11 cellular contexts compared by ENCODE assay signal in the genomic region with DNA sequence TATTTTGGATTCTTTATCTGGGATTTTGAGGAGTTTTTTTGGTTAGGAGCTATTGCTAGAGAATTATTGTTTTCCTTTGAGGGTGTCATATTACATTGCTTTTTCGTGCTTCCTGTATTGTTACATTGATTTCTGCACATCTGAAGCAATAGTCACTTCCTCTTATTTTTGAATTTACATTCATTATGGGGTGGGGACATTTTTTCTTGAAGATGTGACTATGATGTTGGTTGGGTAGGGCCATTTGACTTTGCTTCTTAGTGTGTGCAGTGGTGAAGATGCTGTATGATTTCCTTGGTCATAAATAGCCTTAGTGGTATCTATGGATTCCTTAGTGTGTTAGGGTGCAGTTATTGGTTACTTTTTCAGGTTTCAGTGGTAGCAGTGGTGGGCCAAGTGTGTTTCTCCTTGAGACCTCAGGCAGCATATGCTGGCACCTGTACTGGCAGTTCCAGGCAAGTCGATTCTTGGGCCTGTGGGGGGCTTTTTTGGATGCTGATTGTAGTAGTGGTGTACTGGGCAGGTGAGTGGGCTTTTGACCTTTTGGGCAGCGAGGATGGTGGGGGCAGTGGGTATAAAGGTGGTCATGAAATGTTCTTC.
DNase-seq lines count a peak whose midpoint lies in the region; ATAC-seq and TF ChIP-seq lines count a peak whose summit lies in the region.
"Had no signal": no experiment of that assay in that cellular context is flagged by ENCODE, and none has a peak within 500 bp of the region (broad histone marks: within the 10 kb centered on the region; RNA-seq: fewer than 3 reads in every experiment).

No MANE protein-coding gene starts in this region.

- H3K9me3 ChIP-seq in A673 (ENCODE audit: low read depth, low read length, poor library complexity, severe bottlenecking) (no peaks in the 10 kb centered on the region), esophagus squamous epithelium (no peaks in the 10 kb centered on the region), SK-N-SH (no peaks in the 10 kb centered on the region)

- H3K27me3 ChIP-seq in A673 (replicated peaks; ENCODE audit: insufficient read depth, low read depth, low read length, poor library complexity) = no peaks in the 10 kb centered on the region
- H3K27me3 ChIP-seq in esophagus squamous epithelium = no peaks in the 10 kb centered on the region
- H3K27me3 ChIP-seq in SK-N-SH (ENCODE audit: insufficient read depth) = no peaks in the 10 kb centered on the region

- no peaks in the 10 kb centered on the region for H3K27me3 Mint-ChIP-seq in endothelial cell (ENCODE audit: unreplicated experiment)

- ATAC-seq in HG02970 (IDR thresholded peaks at IDR 0.05; ENCODE audit: low FRiP score, unreplicated experiment) = no peak
- no peak for ATAC-seq in GM19395 (IDR thresholded peaks at IDR 0.05; ENCODE audit: unreplicated experiment)

- H3K4me3 Mint-ChIP-seq in endothelial cell (ENCODE audit: unreplicated experiment) = no peak overlapping the region

- CTCF ChIA-PET in A673 (lab: Charles Lee) (no interaction called here), SK-N-SH (lab: Yijun Ruan, JAX) (interaction anchor here (1.4 to 1.5 kb wide), 2 partner anchors 8 to 128 kb away, joined by 3 read pairs; no protein-coding TSS in a partner anchor)

- DNase-seq in A673 (ENCODE audit: low spot score) (peak; percentile 15), HCEC 1CT (peak; percentile 24), SKM-1 treated with dmso at 0.1 percent for 144 hours (lab: John Stamatoyannopoulos, UW; ENCODE audit: unreplicated experiment) (peak; percentile 79), endothelial cell (ENCODE audit: low spot score) (no peak), esophagus squamous epithelium (lab: John Stamatoyannopoulos, UW) (no peak), SK-N-SH (no peak)
- DNase-seq: foreskin fibroblast, NCI-H1694 treated with DMSO at 0.1 percent for 48 hours had no signal

- peaks cover 15% of the 10 kb centered on the region for H3K4me1 Mint-ChIP-seq in endothelial cell (ENCODE audit: unreplicated experiment)

- H3K4me3 ChIP-seq in A673 (ENCODE audit: low read depth, low read length, poor library complexity, severe bottlenecking) (no peak overlapping the region), esophagus squamous epithelium (no peak overlapping the region), SK-N-SH (ENCODE audit: low read depth in 2 of 2, low read length in 1 of 2) (no peak overlapping the region)
- H3K4me3 ChIP-seq: lung had no signal

- no peak overlapping the region for H2AFZ ChIP-seq in SK-N-SH (ENCODE audit: low read depth)

- H3K9me3 Mint-ChIP-seq in endothelial cell (ENCODE audit: unreplicated experiment) = no peaks in the 10 kb centered on the region

- TF ChIP-seq EP300 in SK-N-SH (IDR thresholded peaks at IDR 0.05; ENCODE audit: borderline replicate concordance in 1 of 2, low read depth in 1 of 2, low read length in 1 of 2) = no peak

- intact Hi-C loops in A673 (cut with micrococcal nuclease; ENCODE audit: unreplicated experiment) = no loop called here
- intact Hi-C loops in esophagus squamous epithelium (cut with DNase I) = no loop called here

- no peaks in the 10 kb centered on the region for H3K79me2 ChIP-seq in SK-N-SH (ENCODE audit: insufficient read depth)

- TF ChIP-seq CTCF in A673 (conservative IDR thresholded peaks at IDR 0.05; ENCODE audit: low read depth, low read length) = no peak
- no peak for TF ChIP-seq CTCF in endothelial cell (IDR thresholded peaks at IDR 0.05; ENCODE audit: unreplicated experiment)
- no peak for TF ChIP-seq CTCF in esophagus squamous epithelium (IDR thresholded peaks at IDR 0.05)
- no peak for TF ChIP-seq CTCF in SK-N-SH (IDR thresholded peaks at IDR 0.05)

- no peaks in the 10 kb centered on the region for H3F3A ChIP-seq in SK-N-SH (replicated peaks; ENCODE audit: insufficient read depth)

- H3K36me3 Mint-ChIP-seq in endothelial cell (ENCODE audit: low read depth, unreplicated experiment) = no peaks in the 10 kb centered on the region

- H3K27ac ChIP-seq in A673 (ENCODE audit: low read depth, low read length, poor library complexity, severe bottlenecking) (no peak overlapping the region), esophagus squamous epithelium (no peak overlapping the region), SK-N-SH (ENCODE audit: low read depth in 2 of 2, low read length in 1 of 2) (no peak overlapping the region)

- H3K9ac ChIP-seq in SK-N-SH = no peak overlapping the region

- no peak for TF ChIP-seq POLR2A in esophagus squamous epithelium (IDR thresholded peaks at IDR 0.05)

- no peaks in the 10 kb centered on the region for H3K36me3 ChIP-seq in A673 (ENCODE audit: insufficient read depth, low read length, poor library complexity, severe bottlenecking)
- H3K36me3 ChIP-seq in esophagus squamous epithelium = no peaks in the 10 kb centered on the region
- no peaks in the 10 kb centered on the region for H3K36me3 ChIP-seq in SK-N-SH (replicated peaks in 1 of 2; ENCODE audit: control insufficient read depth in 1 of 2, insufficient read depth in 2 of 2, low read length in 1 of 2)

- POLR2A ChIA-PET in A673 (lab: Charles Lee; ENCODE audit: low non-redundant PET) (no interaction called here), SK-N-SH (lab: Yijun Ruan, JAX) (no interaction called here)

- peak overlapping the region; percentile 19 for H3K27ac Mint-ChIP-seq in endothelial cell (ENCODE audit: unreplicated experiment)

- no peaks in the 10 kb centered on the region for H3K9me2 ChIP-seq in SK-N-SH

- H3K4me1 ChIP-seq in A673 (ENCODE audit: insufficient read depth, low read length, poor library complexity, severe bottlenecking) (peaks cover 7% of the 10 kb centered on the region), esophagus squamous epithelium (peaks cover 5 to 53% (median 15%) of the 10 kb centered on the region in 3 donors), SK-N-SH (ENCODE audit: control insufficient read depth in 1 of 2, insufficient read depth in 2 of 2, low read depth in 1 of 2, low read length in 1 of 2) (peaks cover 0 to 14% of the 10 kb centered on the region in 2 experiments; a peak in 1 of 4 replicates)

- no peaks in the 10 kb centered on the region for H4K20me1 ChIP-seq in SK-N-SH (ENCODE audit: insufficient read depth)

- H3K4me2 ChIP-seq in SK-N-SH = no peak overlapping the region

- TF ChIP-seq RAD21 in SK-N-SH (IDR thresholded peaks at IDR 0.05; ENCODE audit: low read length) = no peak

- 70% methylated on average over 3 of the region's 3 CpGs for WGBS in esophagus squamous epithelium, 2 donors
- WGBS in SK-N-SH (ENCODE audit: low lambda C conversion rate) = 23% methylated on average over 3 of the region's 3 CpGs

- BruUV-seq in A673 (replicated peaks; lab: Mats Ljungman, UMichigan) = no TSS peak

TF ChIP-seq in SK-N-SH, 30 proteins besides CTCF, POLR2A, EP300 and RAD21:
- TF ChIP-seq GATA2 (CRISPR knock-in tag; IDR thresholded peaks at IDR 0.05) (no peak), RFX5 (IDR thresholded peaks at IDR 0.05; ENCODE audit: low read length) (no peak), NFIC (IDR thresholded peaks at IDR 0.05; ENCODE audit: borderline replicate concordance) (no peak), TCF12 (IDR thresholded peaks at IDR 0.05) (no peak)
- TF ChIP-seq, protein P1, sequence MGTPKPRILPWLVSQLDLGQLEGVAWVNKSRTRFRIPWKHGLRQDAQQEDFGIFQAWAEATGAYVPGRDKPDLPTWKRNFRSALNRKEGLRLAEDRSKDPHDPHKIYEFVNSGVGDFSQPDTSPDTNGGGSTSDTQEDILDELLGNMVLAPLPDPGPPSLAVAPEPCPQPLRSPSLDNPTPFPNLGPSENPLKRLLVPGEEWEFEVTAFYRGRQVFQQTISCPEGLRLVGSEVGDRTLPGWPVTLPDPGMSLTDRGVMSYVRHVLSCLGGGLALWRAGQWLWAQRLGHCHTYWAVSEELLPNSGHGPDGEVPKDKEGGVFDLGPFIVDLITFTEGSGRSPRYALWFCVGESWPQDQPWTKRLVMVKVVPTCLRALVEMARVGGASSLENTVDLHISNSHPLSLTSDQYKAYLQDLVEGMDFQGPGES (IDR thresholded peaks at IDR 0.05; ENCODE audit: low read depth, low read length) = no peak

Comparison
In these comparisons a context has a peak if more than half of its experiments do, and no peak if none do; other contexts are left out.
1. DNase-seq: peak in A673 (single experiment), HCEC 1CT (single experiment) and SKM-1 treated with dmso at 0.1 percent for 144 hours (single experiment); none in endothelial cell (single experiment), esophagus squamous epithelium (single experiment) and SK-N-SH (single experiment).